Comparison of ENCODE assay signal across 8 cellular contexts in the genomic region with DNA sequence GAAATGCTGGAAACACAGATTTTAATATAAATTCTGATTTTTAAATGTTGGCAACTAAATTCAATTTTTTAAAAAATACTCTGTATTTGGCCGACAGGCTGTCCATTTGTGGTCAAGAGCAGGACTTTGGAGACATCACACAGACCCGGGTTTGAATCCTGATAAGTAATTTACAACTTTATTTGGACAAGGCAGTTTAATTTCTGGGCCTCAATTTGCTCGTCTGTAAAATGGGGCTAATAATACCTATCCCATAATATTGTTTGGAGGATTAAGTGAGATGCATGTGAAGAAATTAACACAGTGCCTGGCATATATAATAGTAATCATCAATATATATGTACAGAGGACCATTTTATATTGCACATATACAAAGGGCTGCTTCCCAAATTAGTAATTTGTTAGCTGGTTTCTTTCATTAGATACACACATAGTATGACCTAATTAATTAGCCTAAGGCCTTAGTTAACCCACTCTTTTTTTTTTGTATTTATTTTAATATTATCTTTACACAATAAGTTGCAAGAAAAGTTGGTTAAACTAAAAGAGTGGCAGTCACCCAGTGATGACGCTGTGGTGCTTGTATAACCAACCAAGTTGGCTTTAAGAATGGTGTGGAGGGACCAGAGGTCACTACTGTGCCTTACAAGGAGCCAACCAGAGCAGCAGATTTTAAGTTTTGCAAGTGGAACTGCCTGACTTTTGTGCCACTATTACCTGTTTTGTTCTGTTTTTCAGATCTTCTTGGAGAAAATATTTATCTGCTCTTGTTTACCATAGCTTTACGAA. TPM values are rescaled to one million over a fixed set of nuclear protein-coding genes. Genes with fewer than 3 reads are reported as not detected.
A peak's percentile ranks its signal among the peaks of the same experiment; 100 is the strongest.
DNase-seq lines count a peak whose midpoint lies in the region; ATAC-seq and TF ChIP-seq lines count a peak whose summit lies in the region.

No MANE protein-coding gene starts in this region.

- peak overlapping the region; percentile 52 for H3K27ac ChIP-seq in RWPE2 (ENCODE audit: poor library complexity, severe bottlenecking)
- H3K27ac ChIP-seq in neural progenitor cell = no peak overlapping the region

- H3K4me2 ChIP-seq in neural progenitor cell = peak overlapping the region; percentile 68

- peak overlapping the region; percentile 91 for H2AFZ ChIP-seq in neural progenitor cell (replicated peaks)

- peaks cover 10% of the 10 kb centered on the region for H3F3A ChIP-seq in neural progenitor cell (ENCODE audit: low read depth)

- no peaks in the 10 kb centered on the region for H3K9me3 Mint-ChIP-seq in neural progenitor cell

- no peaks in the 10 kb centered on the region for H4K20me1 ChIP-seq in neural progenitor cell (ENCODE audit: low read depth)

- H3K4me1 ChIP-seq in RWPE2 (ENCODE audit: insufficient read depth, poor library complexity, severe bottlenecking) (peaks cover 11% of the 10 kb centered on the region), neural progenitor cell (peaks cover 12% of the 10 kb centered on the region)

- no peak overlapping the region for H3K9ac ChIP-seq in neural progenitor cell

- H3K36me3 Mint-ChIP-seq in neural progenitor cell = peaks cover 3% of the 10 kb centered on the region

- H3K27ac Mint-ChIP-seq in neural progenitor cell = no peak overlapping the region

- H3K27me3 ChIP-seq in RWPE2 (ENCODE audit: insufficient read depth, poor library complexity, severe bottlenecking) (no peaks in the 10 kb centered on the region), neural progenitor cell (no peaks in the 10 kb centered on the region)

- ATAC-seq in HG02623 (IDR thresholded peaks at IDR 0.05; ENCODE audit: unreplicated experiment) = peak; percentile 33
- ATAC-seq in RWPE2 (ENCODE audit: low read depth) = no peak

- peak overlapping the region; percentile 91 for H3K4me3 ChIP-seq in RWPE2 (ENCODE audit: severe bottlenecking)
- peak overlapping the region; percentile 90 for H3K4me3 ChIP-seq in epithelial cell of proximal tubule (ENCODE audit: low read depth, low read length)
- peak overlapping the region; percentile 60 for H3K4me3 ChIP-seq in neural progenitor cell

- DNase-seq in GM13976 (ENCODE audit: low spot score) (peak; percentile 65), RWPE2 (ENCODE audit: low spot score) (no peak), epithelial cell of proximal tubule (ENCODE audit: low read depth) (no peak), neural progenitor cell (ENCODE audit: low spot score) (peak; percentile 7), NK-92 (lab: John Stamatoyannopoulos, UW; ENCODE audit: unreplicated experiment) (no peak), NCI-H2081 (lab: John Stamatoyannopoulos, UW) (no peak), NCI-H526 treated with DMSO at 0.1 percent for 48 hours (lab: John Stamatoyannopoulos, UW) (no peak)

- peaks cover 32% of the 10 kb centered on the region for H3K79me2 ChIP-seq in neural progenitor cell (ENCODE audit: low read depth)

- TF ChIP-seq CTCF in GM13976 (IDR thresholded peaks at IDR 0.05; ENCODE audit: borderline replicate concordance, control extremely low read depth, extremely low read depth, insufficient read depth, missing control alignments) (no peak), RWPE2 (IDR thresholded peaks at IDR 0.05; ENCODE audit: poor library complexity, severe bottlenecking) (no peak), epithelial cell of proximal tubule (conservative IDR thresholded peaks at IDR 0.05; ENCODE audit: low read depth, low read length) (no peak), neural progenitor cell (IDR thresholded peaks at IDR 0.05) (no peak)

- peaks cover 12% of the 10 kb centered on the region for H3K4me1 Mint-ChIP-seq in neural progenitor cell

- H3K27me3 Mint-ChIP-seq in neural progenitor cell (ENCODE audit: insufficient read depth, low read depth) = peaks cover 5% of the 10 kb centered on the region

- in situ Hi-C loops in GM13976 (cut with MboI; ENCODE audit: low sequenced_read_pairs, unreplicated experiment) = no loop called here

- H3K9me3 ChIP-seq in RWPE2 (ENCODE audit: severe bottlenecking) (no peaks in the 10 kb centered on the region), neural progenitor cell (ENCODE audit: low read depth) (no peaks in the 10 kb centered on the region)

- H3K36me3 ChIP-seq in RWPE2 (ENCODE audit: low read depth) (peaks cover 7% of the 10 kb centered on the region), neural progenitor cell (no peaks in the 10 kb centered on the region)

- H3K4me3 Mint-ChIP-seq in neural progenitor cell = peak overlapping the region; percentile 97

RNA-seq across cellular contexts. Expression of gene PIGB, which starts 0.7 kb away (rescaled TPM):
- total RNA-seq in epithelial cell of proximal tubule = 11.4 and 15.3 TPM in 2 replicates
- 15.6 and 18.7 TPM in 2 replicates for total RNA-seq in neural progenitor cell (ENCODE audit: low replicate concordance)

RNA-seq across cellular contexts. Expression of gene PIGBOS1, which starts 0.8 kb away (rescaled TPM):
- total RNA-seq in epithelial cell of proximal tubule (7.4 and 13.3 TPM in 2 replicates), neural progenitor cell (ENCODE audit: low replicate concordance) (12.3 and 25.0 TPM in 2 replicates)

RNA-seq across cellular contexts. Expression of gene RAB27A, which starts 30.1 kb away (rescaled TPM):
- total RNA-seq in epithelial cell of proximal tubule = 4.6 and 9.7 TPM in 2 replicates
- total RNA-seq in neural progenitor cell (ENCODE audit: low replicate concordance) = 2.3 and 3.6 TPM in 2 replicates

Comparison
In these comparisons a context has a peak if more than half of its experiments do, and no peak if none do; other contexts are left out.
1. DNase-seq: peak in GM13976 (single experiment) and neural progenitor cell (single experiment); none in RWPE2 (single experiment), epithelial cell of proximal tubule (single experiment), NK-92 (single experiment), NCI-H2081 (0 of 2) and NCI-H526 treated with DMSO at 0.1 percent for 48 hours (single experiment).
2. Peak in every context shown above with its lines, with median percentiles within 50 percentile points of each other: H3K4me3 ChIP-seq.